11 cellular contexts compared by ENCODE assay signal in the genomic region with DNA sequence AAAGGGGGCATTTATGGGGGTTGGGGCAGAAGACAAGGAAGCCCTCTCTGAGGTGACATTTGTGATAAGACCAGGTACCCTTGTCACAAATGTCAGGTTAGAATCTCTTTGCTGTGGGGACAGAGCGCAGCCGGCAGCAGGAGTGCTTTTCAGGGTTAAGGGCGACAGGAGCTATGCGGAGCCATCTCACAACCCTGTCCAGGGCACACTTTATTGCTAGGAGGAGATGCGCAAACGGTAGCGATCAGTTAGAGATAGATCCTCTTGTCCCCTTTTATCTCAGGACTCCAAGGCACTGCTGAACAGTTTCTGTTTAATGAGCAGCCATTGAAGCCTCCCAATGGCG. TPM values are rescaled to one million over a fixed set of nuclear protein-coding genes. Genes with fewer than 3 reads are reported as not detected.
DNase-seq lines count a peak whose midpoint lies in the region; ATAC-seq, FAIRE-seq and TF ChIP-seq lines count a peak whose summit lies in the region.
"Had no signal": no experiment of that assay in that cellular context is flagged by ENCODE, and none has a peak within 500 bp of the region (broad histone marks: within the 10 kb centered on the region; RNA-seq: fewer than 3 reads in every experiment).

No MANE protein-coding gene starts in this region.

- H3K9me3 Mint-ChIP-seq in astrocyte (ENCODE audit: unreplicated experiment) (peaks cover 10% of the 10 kb centered on the region), mesothelial cell of epicardium (peaks cover 8% of the 10 kb centered on the region)
- H3K9me3 Mint-ChIP-seq in stimulated activated effector memory CD8-positive, alpha-beta T cell treated with anti-CD3 and anti-CD28 coated beads, Interleukin-12 subunit alpha, Interleukin-12 subunit beta, amount 100 ng/mL, for 72 hours, result no peaks in the 10 kb centered on the region

- peak overlapping the region; percentile 64 for H3K4me3 Mint-ChIP-seq in astrocyte (ENCODE audit: unreplicated experiment)
- H3K4me3 Mint-ChIP-seq in mesothelial cell of epicardium, result peak overlapping the region; percentile 52
- no peak overlapping the region for H3K4me3 Mint-ChIP-seq in stimulated activated effector memory CD8-positive, alpha-beta T cell treated with anti-CD3 and anti-CD28 coated beads, Interleukin-12 subunit alpha, Interleukin-12 subunit beta, amount 100 ng/mL, for 72 hours
- H3K4me3 Mint-ChIP-seq in T-helper 17 cell, result no peak overlapping the region

- H3K4me3 ChIP-seq in A549 (peak overlapping the region; percentile 54), H7 (ENCODE audit: insufficient read depth, low read depth, low read length) (peak overlapping the region; percentile 22), astrocyte (ENCODE audit: insufficient read depth, low read depth, low read length) (peak overlapping the region; percentile 33)

- H3K27ac Mint-ChIP-seq in astrocyte (ENCODE audit: unreplicated experiment), result no peak overlapping the region
- H3K27ac Mint-ChIP-seq in mesothelial cell of epicardium, result no peak overlapping the region
- no peak overlapping the region for H3K27ac Mint-ChIP-seq in stimulated activated effector memory CD8-positive, alpha-beta T cell treated with anti-CD3 and anti-CD28 coated beads, Interleukin-12 subunit alpha, Interleukin-12 subunit beta, amount 100 ng/mL, for 72 hours
- H3K27ac Mint-ChIP-seq in T-helper 17 cell, result no peak overlapping the region

- no peak overlapping the region for H3K9ac ChIP-seq in astrocyte (ENCODE audit: low read length)

- peak overlapping the region; percentile 91 for H3K4me2 ChIP-seq in A549
- peak overlapping the region; percentile 78 for H3K4me2 ChIP-seq in astrocyte (ENCODE audit: low read length)

- POLR2A ChIA-PET in A549 (lab: Yijun Ruan, JAX), result no interaction called here

- no peaks in the 10 kb centered on the region for H3K27me3 ChIP-seq in H7 (ENCODE audit: control insufficient read depth, insufficient read depth, low read length)
- H3K27me3 ChIP-seq in astrocyte (ENCODE audit: insufficient read depth, low read length), result peaks cover 19% of the 10 kb centered on the region

- FAIRE-seq in A549 (lab: Jason Lieb, UNC) (no peak), astrocyte (lab: Jason Lieb, UNC) (no peak)

- TF ChIP-seq POLR2A in A549 (IDR thresholded peaks at IDR 0.05; ENCODE audit: low read length), result no peak

- peaks cover 32% of the 10 kb centered on the region for H3K27me3 Mint-ChIP-seq in astrocyte (ENCODE audit: low read depth, unreplicated experiment)
- H3K27me3 Mint-ChIP-seq in mesothelial cell of epicardium (ENCODE audit: low read depth), result peaks cover 52% of the 10 kb centered on the region
- peaks cover 32% of the 10 kb centered on the region for H3K27me3 Mint-ChIP-seq in T-helper 17 cell

- no peaks in the 10 kb centered on the region for H3K9me3 ChIP-seq in A549
- H3K9me3 ChIP-seq in astrocyte (ENCODE audit: insufficient read depth, low read depth, low read length), result no peaks in the 10 kb centered on the region
- no peaks in the 10 kb centered on the region for H3K9me3 ChIP-seq in T-helper 17 cell (ENCODE audit: control insufficient read depth, low read length, poor library complexity, severe bottlenecking)
- H3K9me3 ChIP-seq: prostate gland had no signal

- H3K36me3 Mint-ChIP-seq in astrocyte (ENCODE audit: low read depth, unreplicated experiment) (no peaks in the 10 kb centered on the region), mesothelial cell of epicardium (no peaks in the 10 kb centered on the region), T-helper 17 cell (ENCODE audit: low read depth) (no peaks in the 10 kb centered on the region)
- no peaks in the 10 kb centered on the region for H3K36me3 Mint-ChIP-seq in stimulated activated effector memory CD8-positive, alpha-beta T cell treated with anti-CD3 and anti-CD28 coated beads, Interleukin-12 subunit alpha, Interleukin-12 subunit beta, amount 100 ng/mL, for 72 hours

- H3K36me3 ChIP-seq in H7 (replicated peaks; ENCODE audit: control insufficient read depth, insufficient read depth, low read length) (no peaks in the 10 kb centered on the region), astrocyte (ENCODE audit: insufficient read depth, low read length) (no peaks in the 10 kb centered on the region)
- H3K36me3 ChIP-seq: prostate gland had no signal

- H4K20me1 ChIP-seq in astrocyte (ENCODE audit: insufficient read depth, low read length), result no peaks in the 10 kb centered on the region

- no peak for TF ChIP-seq EP300 in A549 (IDR thresholded peaks at IDR 0.05)

- H3K4me1 Mint-ChIP-seq in astrocyte (ENCODE audit: low read depth, unreplicated experiment) (peaks cover 6% of the 10 kb centered on the region), mesothelial cell of epicardium (peaks cover 7% of the 10 kb centered on the region), T-helper 17 cell (no peaks in the 10 kb centered on the region)
- no peaks in the 10 kb centered on the region for H3K4me1 Mint-ChIP-seq in stimulated activated effector memory CD8-positive, alpha-beta T cell treated with anti-CD3 and anti-CD28 coated beads, Interleukin-12 subunit alpha, Interleukin-12 subunit beta, amount 100 ng/mL, for 72 hours

- no peak for TF ChIP-seq RAD21 in A549 (conservative IDR thresholded peaks at IDR 0.05 in 1 of 2, IDR thresholded peaks at IDR 0.05 in 1 of 2)

- DNase-seq in A549 (ENCODE audit: low read depth in 1 of 2, low spot score in 1 of 2), result no peak
- no peak for DNase-seq in H7
- DNase-seq in astrocyte (ENCODE audit: low read depth), result no peak
- no peak for DNase-seq in mesothelial cell of epicardium (ENCODE audit: low spot score in 2 of 2, unreplicated experiment in 2 of 2)
- DNase-seq in occipital lobe (lab: John Stamatoyannopoulos, UW), result no peak
- DNase-seq in stimulated activated effector memory CD8-positive, alpha-beta T cell treated with anti-CD3 and anti-CD28 coated beads, Interleukin-12 subunit alpha, Interleukin-12 subunit beta, amount 100 ng/mL, for 72 hours (ENCODE audit: low spot score in 2 of 2), result no peak
- no peak for DNase-seq in T-helper 17 cell
- no peak for DNase-seq in islet precursor cell
- DNase-seq: MM.1S; NK-92 treated with Interleukin-12 subunit alpha and Interleukin-12 subunit beta, amount 100 ng/mL, for 24 hours had no signal

- 23% methylated on average over 8 of the region's 8 CpGs for WGBS in A549 (ENCODE audit: missing lambda C conversion rate)

- H3K4me1 ChIP-seq in A549 (peaks cover 4% of the 10 kb centered on the region; the same call in 1 of the 3 replicates), astrocyte (ENCODE audit: insufficient read depth, low read length) (no peaks in the 10 kb centered on the region)
- H3K4me1 ChIP-seq: prostate gland had no signal

- no peak for TF ChIP-seq CTCF in A549 (IDR thresholded peaks at IDR 0.05)
- no peak for TF ChIP-seq CTCF in astrocyte (IDR thresholded peaks at IDR 0.05; ENCODE audit: insufficient read depth, low read depth, low read length)
- no peak for TF ChIP-seq CTCF in mesothelial cell of epicardium (IDR thresholded peaks at IDR 0.05; ENCODE audit: unreplicated experiment)

- ATAC-seq in A549, result peak; percentile 48 to 66
- no peak for ATAC-seq in stimulated activated effector memory CD8-positive, alpha-beta T cell treated with anti-CD3 and anti-CD28 coated beads, Interleukin-12 subunit alpha, Interleukin-12 subunit beta, amount 100 ng/mL, for 72 hours
- ATAC-seq in T-helper 17 cell, result no peak

- H3K79me2 ChIP-seq in astrocyte (ENCODE audit: insufficient read depth, low read length), result no peaks in the 10 kb centered on the region

- H2AFZ ChIP-seq in astrocyte (ENCODE audit: low read depth, low read length), result peak overlapping the region; percentile 47

- CTCF ChIA-PET in A549 (lab: Yijun Ruan, JAX), result interaction anchor here (0.5 to 19.3 kb wide), 10 partner anchors 11 to 328 kb away, joined by 3 to 286 read pairs (median 5); no protein-coding TSS in a partner anchor

- H3K27ac ChIP-seq in A549, result peak overlapping the region; percentile 56 to 82; a peak in 5 of 6 replicates
- no peak overlapping the region for H3K27ac ChIP-seq in astrocyte (ENCODE audit: low read depth, low read length)
- H3K27ac ChIP-seq: prostate gland had no signal

TF ChIP-seq in A549, 52 proteins besides CTCF, POLR2A, EP300 and RAD21:
- TF ChIP-seq HDAC2 (IDR thresholded peaks at IDR 0.05) (no peak), ZFP36 (IDR thresholded peaks at IDR 0.05; ENCODE audit: borderline replicate concordance, partially characterized antibody) (no peak), KDM5A (IDR thresholded peaks at IDR 0.05) (no peak), NFE2L2 (conservative IDR thresholded peaks at IDR 0.05; ENCODE audit: low read length) (no peak), NPAS2 (CRISPR knock-in tag; IDR thresholded peaks at IDR 0.05; ENCODE audit: borderline replicate concordance) (no peak)
- TF ChIP-seq, protein P1, sequence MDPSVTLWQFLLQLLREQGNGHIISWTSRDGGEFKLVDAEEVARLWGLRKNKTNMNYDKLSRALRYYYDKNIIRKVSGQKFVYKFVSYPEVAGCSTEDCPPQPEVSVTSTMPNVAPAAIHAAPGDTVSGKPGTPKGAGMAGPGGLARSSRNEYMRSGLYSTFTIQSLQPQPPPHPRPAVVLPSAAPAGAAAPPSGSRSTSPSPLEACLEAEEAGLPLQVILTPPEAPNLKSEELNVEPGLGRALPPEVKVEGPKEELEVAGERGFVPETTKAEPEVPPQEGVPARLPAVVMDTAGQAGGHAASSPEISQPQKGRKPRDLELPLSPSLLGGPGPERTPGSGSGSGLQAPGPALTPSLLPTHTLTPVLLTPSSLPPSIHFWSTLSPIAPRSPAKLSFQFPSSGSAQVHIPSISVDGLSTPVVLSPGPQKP (IDR thresholded peaks at IDR 0.05; ENCODE audit: low read depth, low read length), result no peak
- TF ChIP-seq, protein P2, sequence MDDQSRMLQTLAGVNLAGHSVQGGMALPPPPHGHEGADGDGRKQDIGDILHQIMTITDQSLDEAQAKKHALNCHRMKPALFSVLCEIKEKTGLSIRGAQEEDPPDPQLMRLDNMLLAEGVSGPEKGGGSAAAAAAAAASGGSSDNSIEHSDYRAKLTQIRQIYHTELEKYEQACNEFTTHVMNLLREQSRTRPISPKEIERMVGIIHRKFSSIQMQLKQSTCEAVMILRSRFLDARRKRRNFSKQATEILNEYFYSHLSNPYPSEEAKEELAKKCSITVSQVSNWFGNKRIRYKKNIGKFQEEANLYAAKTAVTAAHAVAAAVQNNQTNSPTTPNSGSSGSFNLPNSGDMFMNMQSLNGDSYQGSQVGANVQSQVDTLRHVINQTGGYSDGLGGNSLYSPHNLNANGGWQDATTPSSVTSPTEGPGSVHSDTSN (IDR thresholded peaks at IDR 0.05), result no peak

RNA-seq across cellular contexts. Expression of a gene that starts 0.4 kb away (rescaled TPM):
- polyA plus RNA-seq in A549 (2011; rRNA removed), result 1.0 TPM in 2 replicates
- polyA plus RNA-seq in A549 (2012; cell fraction: cytosol; rRNA removed), result 2.7 and 3.3 TPM in 2 replicates
- 14.3 and 18.2 TPM in 2 replicates for polyA plus RNA-seq in A549 (2012; cell fraction: nucleus; rRNA removed)
- 1.5 TPM in 3 replicates for polyA plus RNA-seq in A549 (2017; fragmentation: RNase III; extraction: RNeasy Plus Mini Kit Qiagen cat#74134 plus additional on column Dnase treatment)
- 0.41 and 0.73 TPM in 2 replicates for polyA minus RNA-seq in A549 (2011; rRNA and poly(A)+ RNA removed)
- 84.9 and 91.8 TPM in 2 replicates for total RNA-seq in H7 (2014; rRNA removed; shearing (Covaris generic))
- 0.20 and 0.55 TPM in 2 replicates for total RNA-seq in astrocyte
- 18.3 to 19.5 TPM (median 18.9 TPM) in 3 replicates for total RNA-seq in mesothelial cell of epicardium
- total RNA-seq in occipital lobe, result 3.0 TPM
- total RNA-seq in T-helper 17 cell, result under 1 TPM; 0.47 to 0.50 TPM

Comparison
In these comparisons a context has a peak if more than half of its experiments do, and no peak if none do; other contexts are left out.
1. ATAC-seq: peak in A549 (2 of 2); none in stimulated activated effector memory CD8-positive, alpha-beta T cell treated with anti-CD3 and anti-CD28 coated beads, Interleukin-12 subunit alpha, Interleukin-12 subunit beta, amount 100 ng/mL, for 72 hours (single experiment) and T-helper 17 cell (single experiment).
2. H3K4me3 Mint-ChIP-seq: peak in astrocyte (single experiment) and mesothelial cell of epicardium (single experiment); none in stimulated activated effector memory CD8-positive, alpha-beta T cell treated with anti-CD3 and anti-CD28 coated beads, Interleukin-12 subunit alpha, Interleukin-12 subunit beta, amount 100 ng/mL, for 72 hours (single experiment) and T-helper 17 cell (single experiment).
3. Peak in every context shown above with its lines, with median percentiles within 50 percentile points of each other: H3K4me3 ChIP-seq.